Comparison of ENCODE assay signal across 8 cellular contexts in genomic region chr17:66190738-66191606, GRCh38. TPM values are rescaled to one million over a fixed set of nuclear protein-coding genes. Genes with fewer than 3 reads are reported as not detected.
DNase-seq lines count a peak whose midpoint lies in the region; ATAC-seq and TF ChIP-seq lines count a peak whose summit lies in the region.

No MANE protein-coding gene starts in this region.

- no peaks in the 10 kb centered on the region for H3K36me3 Mint-ChIP-seq in nephron (ENCODE audit: low read depth)

- H3K4me1 ChIP-seq in RWPE2 (ENCODE audit: insufficient read depth, poor library complexity, severe bottlenecking) (no peaks in the 10 kb centered on the region), esophagus muscularis mucosa (peaks cover 16 to 35% (median 24%) of the 10 kb centered on the region in 4 donors)

- H3K4me3 ChIP-seq in RWPE2 (ENCODE audit: severe bottlenecking) (peak overlapping the region; percentile 55), esophagus muscularis mucosa (peak overlapping the region; percentile 69 to 90 (median 74)), lower leg skin (ENCODE audit: low read depth, poor library complexity, severe bottlenecking) (no peak overlapping the region)

- H3K27me3 Mint-ChIP-seq in nephron (ENCODE audit: low read depth) = no peaks in the 10 kb centered on the region

- TF ChIP-seq POLR2A in esophagus muscularis mucosa (IDR thresholded peaks at IDR 0.05; ENCODE audit: low read depth) (no peak), erythroblast (IDR thresholded peaks at IDR 0.05; ENCODE audit: low read length) (no peak), lower leg skin (IDR thresholded peaks at IDR 0.05) (no peak)

- no peaks in the 10 kb centered on the region for H3K36me3 ChIP-seq in RWPE2 (ENCODE audit: low read depth)
- no peaks in the 10 kb centered on the region for H3K36me3 ChIP-seq in esophagus muscularis mucosa

- peak overlapping the region; percentile 3 for H3K27ac ChIP-seq in RWPE2 (ENCODE audit: poor library complexity, severe bottlenecking)
- H3K27ac ChIP-seq in esophagus muscularis mucosa (replicated peaks in 1 of 4) = peak overlapping the region; percentile 75 to 82 (median 78)

- no peaks in the 10 kb centered on the region for H3K9me3 ChIP-seq in RWPE2 (ENCODE audit: severe bottlenecking)
- no peaks in the 10 kb centered on the region for H3K9me3 ChIP-seq in esophagus muscularis mucosa

- intact Hi-C loops in esophagus muscularis mucosa (cut with DNase I) = no loop called here
- intact Hi-C loops in lower leg skin (cut with DNase I; ENCODE audit: low total_unique reads) = no loop called here

- peak overlapping the region; percentile 88 to 91 (median 91) for H3K4me3 Mint-ChIP-seq in nephron

- peak; percentile 35 for ATAC-seq in RWPE2 (ENCODE audit: low read depth)

- WGBS in esophagus muscularis mucosa = 11% methylated on average over 18 of the region's 18 CpGs
- WGBS in lower leg skin, 2 donors = 26 to 27% methylated on average over 18 of the region's 18 CpGs

- TF ChIP-seq CTCF in RWPE2 (IDR thresholded peaks at IDR 0.05; ENCODE audit: poor library complexity, severe bottlenecking) = no peak
- TF ChIP-seq CTCF in esophagus muscularis mucosa (IDR thresholded peaks at IDR 0.05) = no peak
- TF ChIP-seq CTCF in nephron (IDR thresholded peaks at IDR 0.05; ENCODE audit: unreplicated experiment in 3 of 3) = no peak
- TF ChIP-seq CTCF in lower leg skin (IDR thresholded peaks at IDR 0.05) = no peak

- no peaks in the 10 kb centered on the region for H3K9me3 Mint-ChIP-seq in nephron

- TF ChIP-seq EP300 in esophagus muscularis mucosa (IDR thresholded peaks at IDR 0.05) = no peak

- peaks cover 20% of the 10 kb centered on the region for H3K4me1 Mint-ChIP-seq in nephron

- H3K27me3 ChIP-seq in RWPE2 (ENCODE audit: insufficient read depth, poor library complexity, severe bottlenecking) (no peaks in the 10 kb centered on the region), esophagus muscularis mucosa (peaks cover 0 to 6% (median 0%) of the 10 kb centered on the region in 4 donors)

- DNase-seq in DMS53 (lab: John Stamatoyannopoulos, UW) (peak; percentile 44), DMS53 treated with DMSO at 0.1 percent for 48 hours (lab: John Stamatoyannopoulos, UW; ENCODE audit: unreplicated experiment) (no peak), RWPE2 (ENCODE audit: low spot score) (no peak), esophagus muscularis mucosa (ENCODE audit: extremely low spot score) (no peak), erythroblast (lab: John Stamatoyannopoulos, UW) (no peak), lower leg skin (ENCODE audit: low spot score in 2 of 2) (no peak), SHP77 treated with DMSO at 0.1 percent for 48 hours (lab: John Stamatoyannopoulos, UW) (no peak)

- peak overlapping the region; percentile 53 to 81 (median 65) for H3K27ac Mint-ChIP-seq in nephron

RNA-seq across cellular contexts. Expression of gene CEP112, which starts 1.0 kb away (rescaled TPM):
- total RNA-seq in esophagus muscularis mucosa = 10 to 100 TPM; 17.0 to 24.7 (median 23.2) TPM
- total RNA-seq in lower leg skin = 1 to 10 TPM; 1.6 to 7.6 (median 3.6) TPM

RNA-seq across cellular contexts. Expression of gene APOH, which starts 38.2 kb away (rescaled TPM):
- total RNA-seq in esophagus muscularis mucosa (not detected), lower leg skin (not detected)
